Comparison of ENCODE assay signal across 1 cellular context in genomic region chr9:100811643-100812042, GRCh38.
A peak's percentile ranks its signal among the peaks of the same experiment; 100 is the strongest.
TF ChIP-seq lines count a peak whose summit lies in the region.

No MANE protein-coding gene starts in this region.

TF ChIP-seq in K562, 482 proteins besides CTCF, POLR2A, EP300 and RAD21 (continued from another document):
- TF ChIP-seq ESRRA (IDR thresholded peaks at IDR 0.05; ENCODE audit: borderline replicate concordance, low read depth) = no peak
- TF ChIP-seq CEBPB (tag; IDR thresholded peaks at IDR 0.05) = 0 out of 2 replicates have a peak, but pooled peaks have one; percentile 9
- no peak for TF ChIP-seq CEBPG (CRISPR knock-in tag; IDR thresholded peaks at IDR 0.05)
- peak in 1 of 2 experiments; percentile 9; a peak in 1 of 4 replicates for TF ChIP-seq CEBPG (tag; conservative IDR thresholded peaks at IDR 0.05 in 1 of 2, IDR thresholded peaks at IDR 0.05 in 1 of 2)
